8 cellular contexts compared by ENCODE assay signal in the genomic region with DNA sequence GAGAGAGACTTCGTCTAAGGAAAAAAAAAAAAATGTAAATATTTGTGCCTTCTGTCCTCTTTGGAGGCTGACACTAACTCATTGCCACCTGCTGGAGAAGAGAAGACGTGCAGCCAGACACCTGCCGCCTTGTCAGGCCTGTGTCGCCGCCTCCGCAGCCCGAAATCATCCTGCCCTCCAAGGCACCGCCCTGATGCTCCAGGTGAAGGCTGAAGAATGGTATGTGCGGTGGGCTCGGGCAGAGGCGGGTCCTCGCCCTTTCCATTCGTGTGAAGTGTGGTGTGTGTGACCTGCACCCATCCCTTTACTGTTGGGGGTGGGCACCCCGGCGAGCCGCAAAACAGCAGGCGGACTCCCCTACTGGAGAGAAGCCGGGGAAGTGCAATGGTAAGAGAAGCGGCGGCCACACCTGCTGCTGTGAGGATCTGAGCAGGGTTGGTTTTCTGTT.
DNase-seq lines count a peak whose midpoint lies in the region; ATAC-seq and TF ChIP-seq lines count a peak whose summit lies in the region.

No MANE protein-coding gene starts in this region.

- H3K9me3 ChIP-seq in Caco-2 (no peaks in the 10 kb centered on the region), GM23248 (ENCODE audit: low read depth) (no peaks in the 10 kb centered on the region)

- POLR2A ChIA-PET in Caco-2 (lab: Charles Lee) = no interaction called here

- H3K36me3 ChIP-seq in Caco-2 (ENCODE audit: control insufficient read depth, insufficient read depth, low read length) (no peaks in the 10 kb centered on the region), GM23248 (ENCODE audit: low read depth) (no peaks in the 10 kb centered on the region)

- H3K4me2 ChIP-seq in GM23248 (ENCODE audit: unreplicated experiment) = no peak overlapping the region

- H3K9me2 ChIP-seq in GM23248 (ENCODE audit: insufficient read depth) = no peaks in the 10 kb centered on the region

- no peaks in the 10 kb centered on the region for H3K36me3 Mint-ChIP-seq in Caco-2 (ENCODE audit: insufficient read depth, unreplicated experiment)

- H3K4me1 ChIP-seq in Caco-2 (no peaks in the 10 kb centered on the region), GM23248 (ENCODE audit: insufficient read depth) (no peaks in the 10 kb centered on the region)

- no peak overlapping the region for H3K27ac ChIP-seq in GM23248

- BruUV-seq in Caco-2 (replicated peaks; lab: Mats Ljungman, UMichigan) = no TSS peak

- H3K9me3 Mint-ChIP-seq in Caco-2 (ENCODE audit: unreplicated experiment) = no peaks in the 10 kb centered on the region

- H3K4me1 Mint-ChIP-seq in Caco-2 (ENCODE audit: low read depth, unreplicated experiment) = peaks cover 6% of the 10 kb centered on the region

- DNase-seq in Caco-2 (peak; percentile 84 to 85), GM23248 (peak; percentile 74), NCI-H1048 (lab: John Stamatoyannopoulos, UW) (peak; percentile 3), cerebellar cortex (ENCODE audit: low spot score) (peak; percentile 52), left colon (peak; percentile 39 to 76), NCI-H128 (lab: John Stamatoyannopoulos, UW; ENCODE audit: unreplicated experiment) (no peak)
- peak; percentile 48 for DNase-seq in activated CD4-positive, alpha-beta T cell treated with anti-CD3 and anti-CD28 coated beads for 1 hour
- DNase-seq in stimulated activated CD4-positive, alpha-beta T cell treated with anti-CD3 and anti-CD28 coated beads, TNF-alpha, amount 100 ng/mL, for 24 hours (ENCODE audit: low read depth in 3 of 3) = peak; percentile 40 to 69 (median 59)

- TF ChIP-seq CTCF in Caco-2 (IDR thresholded peaks at IDR 0.05; ENCODE audit: insufficient read depth in 1 of 2, low read depth in 1 of 2, low read length in 1 of 2, severe bottlenecking in 1 of 2, unreplicated experiment in 1 of 2) = peak; percentile 61 to 86

- no peak overlapping the region for H3K27ac Mint-ChIP-seq in Caco-2 (ENCODE audit: unreplicated experiment)

- H4K20me1 ChIP-seq in GM23248 (ENCODE audit: insufficient read depth) = no peaks in the 10 kb centered on the region

- peak; percentile 94 for ATAC-seq in left colon

- intact Hi-C loops in Caco-2 (cut with micrococcal nuclease; ENCODE audit: unreplicated experiment) = loop anchor here (2.0 to 10.0 kb wide), 2 partner anchors 29 to 659 kb away; no protein-coding TSS in a partner anchor
- intact Hi-C loops in left colon (cut with DNase I, micrococcal nuclease) = no loop called here

- CTCF ChIA-PET in Caco-2 (lab: Charles Lee) = no interaction called here

- H3K27me3 ChIP-seq in Caco-2 (replicated peaks; ENCODE audit: control insufficient read depth, insufficient read depth, low read length) (no peaks in the 10 kb centered on the region), GM23248 (replicated peaks; ENCODE audit: insufficient read depth) (no peaks in the 10 kb centered on the region; the same call in 1 of the 2 replicates)

- H3K79me2 ChIP-seq in GM23248 (ENCODE audit: insufficient read depth) = no peaks in the 10 kb centered on the region

- 9 to 10% methylated on average over 20 of the region's 20 CpGs for WGBS in GM23248 (ENCODE audit: low coverage in 1 of 2, low lambda C conversion rate in 2 of 2, missing lambda C conversion rate in 2 of 2), 2 experiments

- in situ Hi-C loops in GM23248 (cut with MboI) = no loop called here

- H2AFZ ChIP-seq in GM23248 = peak overlapping the region; percentile 41

- H3K9ac ChIP-seq in GM23248 = no peak overlapping the region

- no peaks in the 10 kb centered on the region for H3K27me3 Mint-ChIP-seq in Caco-2 (ENCODE audit: insufficient read depth, unreplicated experiment)

- H3K4me3 Mint-ChIP-seq in Caco-2 (ENCODE audit: unreplicated experiment) = no peak overlapping the region

- H3F3A ChIP-seq in GM23248 (ENCODE audit: insufficient read depth) = no peaks in the 10 kb centered on the region

- H3K4me3 ChIP-seq in Caco-2 (ENCODE audit: low read depth, low read length) (no peak overlapping the region), GM23248 (peak overlapping the region; percentile 21; the same call in 1 of the 2 replicates)
